In genomic region chr11:94753630-94754029, GRCh38 we compare ENCODE assay signal across 1 cellular context.
TF ChIP-seq lines count a peak whose summit lies in the region.

No MANE protein-coding gene starts in this region.

TF ChIP-seq in H1, 55 proteins besides CTCF, POLR2A, EP300 and RAD21 (continued from another document):
- TF ChIP-seq CHD2 (IDR thresholded peaks at IDR 0.05; ENCODE audit: low read length) (no peak), KDM1A (IDR thresholded peaks at IDR 0.05; ENCODE audit: borderline replicate concordance, low read length) (no peak), POLR2AphosphoS5 (IDR thresholded peaks at IDR 0.05; ENCODE audit: low read depth, low read length) (no peak), RXRA (IDR thresholded peaks at IDR 0.05; ENCODE audit: insufficient read depth, low read depth, low read length) (no peak)
